Comparison of ENCODE assay signal across 20 cellular contexts in genomic region chr12:114729731-114730130, GRCh38.
A peak's percentile ranks its signal among the peaks of the same experiment; 100 is the strongest.
DNase-seq lines count a peak whose midpoint lies in the region; ATAC-seq and TF ChIP-seq lines count a peak whose summit lies in the region.
"Had no signal": no experiment of that assay in that cellular context is flagged by ENCODE, and none has a peak within 500 bp of the region (broad histone marks: within the 10 kb centered on the region; RNA-seq: fewer than 3 reads in every experiment).

No MANE protein-coding gene starts in this region.

- no peaks in the 10 kb centered on the region for H3K4me1 ChIP-seq in RWPE2 (ENCODE audit: insufficient read depth, poor library complexity, severe bottlenecking)

- no peaks in the 10 kb centered on the region for H3K9me3 ChIP-seq in RWPE2 (ENCODE audit: severe bottlenecking)
- H3K9me3 ChIP-seq: heart right ventricle had no signal

- ATAC-seq in RWPE2 (ENCODE audit: low read depth) (peak; percentile 88), GM19023 (IDR thresholded peaks at IDR 0.05; ENCODE audit: unreplicated experiment) (no peak), HG03135 (IDR thresholded peaks at IDR 0.05; ENCODE audit: unreplicated experiment) (no peak)
- ATAC-seq: heart right ventricle; natural killer cell treated with Interleukin-12 subunit alpha and Interleukin-12 subunit beta and Interleukin-15 and Interleukin-18, amount 100 ng/mL, for 72 hours; Right ventricle myocardium inferior; stimulated activated effector memory CD8-positive, alpha-beta T cell treated with anti-CD3 and anti-CD28 coated beads, Interleukin-12 subunit alpha, Interleukin-12 subunit beta, amount 100 ng/mL, for 72 hours; T-cell had no signal

- no peak overlapping the region for H3K27ac ChIP-seq in RWPE2 (ENCODE audit: poor library complexity, severe bottlenecking)
- H3K27ac ChIP-seq: C4-2B, heart right ventricle had no signal

- H3K36me3 ChIP-seq in RWPE2 (ENCODE audit: low read depth), result no peaks in the 10 kb centered on the region
- H3K36me3 ChIP-seq: heart right ventricle had no signal

- CTCF ChIA-PET in GM10248 (lab: Yijun Ruan, JAX), result no interaction called here

- POLR2A ChIA-PET in GM10248 (lab: Yijun Ruan, JAX), result no interaction called here

- no peak overlapping the region for H3K4me3 ChIP-seq in RWPE2 (ENCODE audit: severe bottlenecking)
- H3K4me3 ChIP-seq in fibroblast of mammary gland (ENCODE audit: control insufficient read depth, low read depth, low read length), result no peak overlapping the region
- no peak overlapping the region for H3K4me3 ChIP-seq in skeletal muscle cell (ENCODE audit: low read depth, low read length)
- H3K4me3 ChIP-seq: heart right ventricle had no signal

- DNase-seq in GM03348 (ENCODE audit: low spot score) (peak; percentile 25), RWPE2 (ENCODE audit: low spot score) (no peak), fibroblast of mammary gland (ENCODE audit: low read depth) (peak; percentile 80), skeletal muscle cell (ENCODE audit: low read depth) (peak; percentile 11), NCI-H345 treated with DMSO at 0.1 percent for 48 hours (lab: John Stamatoyannopoulos, UW; ENCODE audit: unreplicated experiment) (no peak), GM10248 (ENCODE audit: extremely low spot score) (no peak)
- DNase-seq: activated CD4-positive, alpha-beta T cell treated with anti-CD3 and anti-CD28 coated beads, Interleukin-2, amount 50 U/mL, for 1 hour; activated naive CD4-positive, alpha-beta T cell; heart right ventricle; mesendoderm; NCI-H1694 treated with DMSO at 0.1 percent for 48 hours; NCI-H446; NK-92 treated with Interleukin-12 subunit alpha and Interleukin-12 subunit beta, amount 100 ng/mL, for 24 hours; T-cell had no signal

- H3K27me3 ChIP-seq in RWPE2 (ENCODE audit: insufficient read depth, poor library complexity, severe bottlenecking), result no peaks in the 10 kb centered on the region

- no peak for TF ChIP-seq CTCF in RWPE2 (IDR thresholded peaks at IDR 0.05; ENCODE audit: poor library complexity, severe bottlenecking)
- no peak for TF ChIP-seq CTCF in fibroblast of mammary gland (conservative IDR thresholded peaks at IDR 0.05; ENCODE audit: control insufficient read depth, insufficient read depth, low read depth, low read length)
- TF ChIP-seq CTCF in GM10248 (IDR thresholded peaks at IDR 0.05; ENCODE audit: control extremely low read depth, extremely low read depth, low read depth, missing control alignments), result no peak

Comparison
In these comparisons a context has a peak if more than half of its experiments do, and no peak if none do; other contexts are left out.
1. DNase-seq: peak in GM03348 (single experiment), fibroblast of mammary gland (single experiment) and skeletal muscle cell (single experiment); none in RWPE2 (single experiment), NCI-H345 treated with DMSO at 0.1 percent for 48 hours (single experiment) and GM10248 (single experiment).